Comparison of ENCODE assay signal across 1 cellular context in the genomic region with DNA sequence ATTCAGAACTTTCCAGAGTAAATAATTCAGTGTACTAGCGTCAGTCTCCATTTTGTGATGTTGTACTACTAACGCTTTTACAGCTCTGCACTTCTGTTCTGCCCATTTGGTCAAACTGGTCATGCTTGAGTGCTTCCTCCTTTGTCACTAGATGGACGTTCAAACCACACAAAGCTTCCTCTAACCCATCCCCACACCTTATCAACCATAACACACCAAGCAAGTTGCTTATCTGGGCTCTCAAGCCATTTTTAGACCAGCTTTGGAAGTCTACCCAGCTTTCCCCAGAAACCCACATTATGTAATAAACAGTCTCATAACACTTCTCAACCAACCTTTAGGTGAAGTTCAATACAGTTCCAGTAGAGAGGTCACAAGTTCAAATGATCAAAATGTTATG.
TF ChIP-seq lines count a peak whose summit lies in the region.

No MANE protein-coding gene starts in this region.

TF ChIP-seq in K562, 482 proteins besides CTCF, POLR2A, EP300 and RAD21 (continued from another document and continues in another):
- TF ChIP-seq, protein P1, sequence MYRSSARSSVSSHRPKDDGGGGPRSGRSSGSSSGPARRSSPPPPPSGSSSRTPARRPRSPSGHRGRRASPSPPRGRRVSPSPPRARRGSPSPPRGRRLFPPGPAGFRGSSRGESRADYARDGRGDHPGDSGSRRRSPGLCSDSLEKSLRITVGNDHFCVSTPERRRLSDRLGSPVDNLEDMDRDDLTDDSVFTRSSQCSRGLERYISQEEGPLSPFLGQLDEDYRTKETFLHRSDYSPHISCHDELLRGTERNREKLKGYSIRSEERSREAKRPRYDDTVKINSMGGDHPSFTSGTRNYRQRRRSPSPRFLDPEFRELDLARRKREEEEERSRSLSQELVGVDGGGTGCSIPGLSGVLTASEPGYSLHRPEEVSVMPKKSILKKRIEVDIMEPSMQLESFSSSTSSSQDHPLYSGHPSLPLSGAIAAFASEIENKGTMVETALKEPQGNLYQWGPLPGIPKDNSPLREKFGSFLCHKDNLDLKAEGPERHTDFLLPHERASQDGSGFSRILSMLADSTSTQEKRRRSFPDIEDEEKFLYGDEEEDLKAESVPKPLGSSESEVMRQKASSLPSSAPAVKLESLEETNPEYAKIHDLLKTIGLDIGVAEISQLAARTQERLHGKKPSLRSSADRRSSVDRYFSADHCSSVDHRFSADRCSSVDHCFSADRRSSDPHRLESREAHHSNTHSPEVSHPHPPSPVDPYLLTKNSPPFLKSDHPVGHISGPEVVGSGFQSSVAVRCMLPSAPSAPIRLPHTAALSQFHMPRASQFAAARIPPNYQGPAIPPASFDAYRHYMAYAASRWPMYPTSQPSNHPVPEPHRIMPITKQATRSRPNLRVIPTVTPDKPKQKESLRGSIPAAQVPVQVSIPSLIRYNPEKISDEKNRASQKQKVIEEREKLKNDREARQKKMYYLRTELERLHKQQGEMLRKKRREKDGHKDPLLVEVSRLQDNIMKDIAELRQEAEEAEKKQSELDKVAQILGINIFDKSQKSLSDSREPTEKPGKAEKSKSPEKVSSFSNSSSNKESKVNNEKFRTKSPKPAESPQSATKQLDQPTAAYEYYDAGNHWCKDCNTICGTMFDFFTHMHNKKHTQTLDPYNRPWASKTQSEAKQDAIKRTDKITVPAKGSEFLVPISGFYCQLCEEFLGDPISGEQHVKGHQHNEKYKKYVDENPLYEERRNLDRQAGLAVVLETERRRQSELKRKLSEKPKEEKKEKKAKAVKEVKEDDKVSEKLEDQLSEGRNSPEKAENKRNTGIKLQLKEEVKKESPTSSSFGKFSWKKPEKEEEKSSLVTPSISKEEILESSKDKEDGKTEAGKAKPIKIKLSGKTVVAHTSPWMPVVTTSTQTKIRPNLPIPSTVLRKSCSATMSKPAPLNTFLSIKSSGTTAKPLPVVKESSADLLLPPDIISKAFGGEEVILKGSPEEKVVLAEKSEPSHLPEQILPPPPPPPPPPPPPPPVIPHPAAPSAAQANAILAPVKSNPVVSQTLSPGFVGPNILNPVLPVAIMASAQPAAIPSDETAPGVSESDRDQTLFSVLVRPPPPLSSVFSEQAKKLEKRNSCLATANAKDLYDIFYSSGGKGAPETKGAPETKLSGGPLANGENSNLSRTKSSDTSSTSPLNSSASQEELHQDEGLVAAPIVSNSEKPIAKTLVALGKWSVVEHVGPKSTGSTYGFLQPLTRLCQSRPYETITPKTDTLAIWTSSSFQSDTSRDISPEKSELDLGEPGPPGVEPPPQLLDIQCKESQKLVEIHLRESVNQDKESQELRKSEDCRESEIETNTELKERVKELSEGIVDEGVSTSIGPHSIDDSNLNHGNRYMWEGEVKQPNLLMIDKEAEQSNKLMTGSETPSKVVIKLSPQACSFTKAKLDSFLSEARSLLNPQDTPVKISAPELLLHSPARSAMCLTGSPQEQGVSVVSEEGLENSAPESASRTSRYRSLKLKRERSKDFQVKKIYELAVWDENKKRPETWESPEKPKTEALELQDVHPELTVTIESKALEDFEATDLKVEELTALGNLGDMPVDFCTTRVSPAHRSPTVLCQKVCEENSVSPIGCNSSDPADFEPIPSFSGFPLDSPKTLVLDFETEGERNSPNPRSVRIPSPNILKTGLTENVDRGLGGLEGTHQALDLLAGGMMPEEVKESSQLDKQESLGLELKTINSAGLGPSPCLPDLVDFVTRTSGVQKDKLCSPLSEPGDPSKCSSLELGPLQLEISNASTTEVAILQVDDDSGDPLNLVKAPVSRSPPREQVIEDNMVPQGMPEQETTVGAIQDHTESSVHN (IDR thresholded peaks at IDR 0.05; ENCODE audit: borderline replicate concordance in 1 of 2, low read depth in 1 of 2), result no peak
- TF ChIP-seq FOXK2 (conservative IDR thresholded peaks at IDR 0.05 in 1 of 2, IDR thresholded peaks at IDR 0.05 in 1 of 2; ENCODE audit: low read depth in 2 of 2) (peak; percentile 64 to 72), FOXA3 (CRISPR knock-in tag; conservative IDR thresholded peaks at IDR 0.05 in 1 of 2, IDR thresholded peaks at IDR 0.05 in 1 of 2) (0 out of 4 replicates have a peak, but pooled peaks of 1 of the 2 experiments have one; percentile 7), NONO (IDR thresholded peaks at IDR 0.05; ENCODE audit: low read depth in 2 of 2, low read length in 1 of 2) (peak in 1 of 2 experiments; percentile 31; a peak in 1 of 4 replicates), CBX3 (IDR thresholded peaks at IDR 0.05; ENCODE audit: borderline replicate concordance in 1 of 2, low read length in 2 of 2) (peak in 1 of 2 experiments; percentile 73; a peak in 1 of 3 replicates), HDGF (IDR thresholded peaks at IDR 0.05) (no peak), MEF2A (IDR thresholded peaks at IDR 0.05; ENCODE audit: control insufficient read depth, low read depth, low read length) (peak; percentile 77), GABPA (tag; conservative IDR thresholded peaks at IDR 0.05; ENCODE audit: low read depth) (no peak), RNF2 (IDR thresholded peaks at IDR 0.05) (peak; percentile 84; the same call in 1 of the 2 replicates), MYBL2 (IDR thresholded peaks at IDR 0.05; ENCODE audit: low read depth) (peak; percentile 36; the same call in 1 of the 2 replicates), MYBL2 (CRISPR knock-in tag; IDR thresholded peaks at IDR 0.05; ENCODE audit: borderline replicate concordance) (no peak), ARNT (IDR thresholded peaks at IDR 0.05) (peak; percentile 88 to 92; a peak in 3 of 4 replicates), EP400 (IDR thresholded peaks at IDR 0.05) (peak; percentile 55; the same call in 1 of the 2 replicates), MEIS2 (IDR thresholded peaks at IDR 0.05; ENCODE audit: partially characterized antibody) (peak; percentile 57), FUS (optimal IDR thresholded peaks at IDR 0.05; ENCODE audit: low read depth, low read length) (no peak), C11orf30 (IDR thresholded peaks at IDR 0.05; ENCODE audit: low read depth) (no peak), NFE2L1 (tag; IDR thresholded peaks at IDR 0.05; ENCODE audit: borderline replicate concordance, low read depth) (no peak), NFIX (CRISPR knock-in tag; IDR thresholded peaks at IDR 0.05; ENCODE audit: low read depth) (no peak), CCNT2 (IDR thresholded peaks at IDR 0.05; ENCODE audit: borderline replicate concordance, extremely low read depth, insufficient read length, low read depth, low read length) (peak; percentile 82), GATA2 (CRISPR knock-in tag; IDR thresholded peaks at IDR 0.05) (peak; percentile 82), IRF2 (CRISPR knock-in tag; IDR thresholded peaks at IDR 0.05) (no peak), ZC3H4 (CRISPR knock-in tag; IDR thresholded peaks at IDR 0.05; ENCODE audit: borderline replicate concordance) (no peak), FOXJ3 (CRISPR knock-in tag; IDR thresholded peaks at IDR 0.05) (no peak), ZNF445 (CRISPR knock-in tag; IDR thresholded peaks at IDR 0.05; ENCODE audit: low read depth) (no peak)
- TF ChIP-seq, protein P2, sequence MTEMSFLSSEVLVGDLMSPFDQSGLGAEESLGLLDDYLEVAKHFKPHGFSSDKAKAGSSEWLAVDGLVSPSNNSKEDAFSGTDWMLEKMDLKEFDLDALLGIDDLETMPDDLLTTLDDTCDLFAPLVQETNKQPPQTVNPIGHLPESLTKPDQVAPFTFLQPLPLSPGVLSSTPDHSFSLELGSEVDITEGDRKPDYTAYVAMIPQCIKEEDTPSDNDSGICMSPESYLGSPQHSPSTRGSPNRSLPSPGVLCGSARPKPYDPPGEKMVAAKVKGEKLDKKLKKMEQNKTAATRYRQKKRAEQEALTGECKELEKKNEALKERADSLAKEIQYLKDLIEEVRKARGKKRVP (CRISPR knock-in tag; IDR thresholded peaks at IDR 0.05), result no peak
- TF ChIP-seq, protein P3, sequence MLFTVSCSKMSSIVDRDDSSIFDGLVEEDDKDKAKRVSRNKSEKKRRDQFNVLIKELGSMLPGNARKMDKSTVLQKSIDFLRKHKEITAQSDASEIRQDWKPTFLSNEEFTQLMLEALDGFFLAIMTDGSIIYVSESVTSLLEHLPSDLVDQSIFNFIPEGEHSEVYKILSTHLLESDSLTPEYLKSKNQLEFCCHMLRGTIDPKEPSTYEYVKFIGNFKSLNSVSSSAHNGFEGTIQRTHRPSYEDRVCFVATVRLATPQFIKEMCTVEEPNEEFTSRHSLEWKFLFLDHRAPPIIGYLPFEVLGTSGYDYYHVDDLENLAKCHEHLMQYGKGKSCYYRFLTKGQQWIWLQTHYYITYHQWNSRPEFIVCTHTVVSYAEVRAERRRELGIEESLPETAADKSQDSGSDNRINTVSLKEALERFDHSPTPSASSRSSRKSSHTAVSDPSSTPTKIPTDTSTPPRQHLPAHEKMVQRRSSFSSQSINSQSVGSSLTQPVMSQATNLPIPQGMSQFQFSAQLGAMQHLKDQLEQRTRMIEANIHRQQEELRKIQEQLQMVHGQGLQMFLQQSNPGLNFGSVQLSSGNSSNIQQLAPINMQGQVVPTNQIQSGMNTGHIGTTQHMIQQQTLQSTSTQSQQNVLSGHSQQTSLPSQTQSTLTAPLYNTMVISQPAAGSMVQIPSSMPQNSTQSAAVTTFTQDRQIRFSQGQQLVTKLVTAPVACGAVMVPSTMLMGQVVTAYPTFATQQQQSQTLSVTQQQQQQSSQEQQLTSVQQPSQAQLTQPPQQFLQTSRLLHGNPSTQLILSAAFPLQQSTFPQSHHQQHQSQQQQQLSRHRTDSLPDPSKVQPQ (CRISPR knock-in tag; IDR thresholded peaks at IDR 0.05; ENCODE audit: borderline replicate concordance), result no peak
- TF ChIP-seq, protein P4, sequence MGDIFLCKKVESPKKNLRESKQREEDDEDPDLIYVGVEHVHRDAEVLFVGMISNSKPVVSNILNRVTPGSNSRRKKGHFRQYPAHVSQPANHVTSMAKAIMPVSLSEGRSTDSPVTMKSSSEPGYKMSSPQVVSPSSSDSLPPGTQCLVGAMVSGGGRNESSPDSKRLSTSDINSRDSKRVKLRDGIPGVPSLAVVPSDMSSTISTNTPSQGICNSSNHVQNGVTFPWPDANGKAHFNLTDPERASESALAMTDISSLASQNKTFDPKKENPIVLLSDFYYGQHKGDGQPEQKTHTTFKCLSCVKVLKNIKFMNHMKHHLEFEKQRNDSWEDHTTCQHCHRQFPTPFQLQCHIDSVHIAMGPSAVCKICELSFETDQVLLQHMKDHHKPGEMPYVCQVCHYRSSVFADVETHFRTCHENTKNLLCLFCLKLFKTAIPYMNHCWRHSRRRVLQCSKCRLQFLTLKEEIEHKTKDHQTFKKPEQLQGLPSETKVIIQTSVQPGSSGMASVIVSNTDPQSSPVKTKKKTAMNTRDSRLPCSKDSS (IDR thresholded peaks at IDR 0.05; ENCODE audit: low read depth, partially characterized antibody), result no peak
- TF ChIP-seq, protein P5, sequence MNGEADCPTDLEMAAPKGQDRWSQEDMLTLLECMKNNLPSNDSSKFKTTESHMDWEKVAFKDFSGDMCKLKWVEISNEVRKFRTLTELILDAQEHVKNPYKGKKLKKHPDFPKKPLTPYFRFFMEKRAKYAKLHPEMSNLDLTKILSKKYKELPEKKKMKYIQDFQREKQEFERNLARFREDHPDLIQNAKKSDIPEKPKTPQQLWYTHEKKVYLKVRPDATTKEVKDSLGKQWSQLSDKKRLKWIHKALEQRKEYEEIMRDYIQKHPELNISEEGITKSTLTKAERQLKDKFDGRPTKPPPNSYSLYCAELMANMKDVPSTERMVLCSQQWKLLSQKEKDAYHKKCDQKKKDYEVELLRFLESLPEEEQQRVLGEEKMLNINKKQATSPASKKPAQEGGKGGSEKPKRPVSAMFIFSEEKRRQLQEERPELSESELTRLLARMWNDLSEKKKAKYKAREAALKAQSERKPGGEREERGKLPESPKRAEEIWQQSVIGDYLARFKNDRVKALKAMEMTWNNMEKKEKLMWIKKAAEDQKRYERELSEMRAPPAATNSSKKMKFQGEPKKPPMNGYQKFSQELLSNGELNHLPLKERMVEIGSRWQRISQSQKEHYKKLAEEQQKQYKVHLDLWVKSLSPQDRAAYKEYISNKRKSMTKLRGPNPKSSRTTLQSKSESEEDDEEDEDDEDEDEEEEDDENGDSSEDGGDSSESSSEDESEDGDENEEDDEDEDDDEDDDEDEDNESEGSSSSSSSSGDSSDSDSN (IDR thresholded peaks at IDR 0.05; ENCODE audit: borderline replicate concordance in 1 of 2, low read depth in 2 of 2, low read length in 2 of 2), result no peak
- TF ChIP-seq, protein P6, sequence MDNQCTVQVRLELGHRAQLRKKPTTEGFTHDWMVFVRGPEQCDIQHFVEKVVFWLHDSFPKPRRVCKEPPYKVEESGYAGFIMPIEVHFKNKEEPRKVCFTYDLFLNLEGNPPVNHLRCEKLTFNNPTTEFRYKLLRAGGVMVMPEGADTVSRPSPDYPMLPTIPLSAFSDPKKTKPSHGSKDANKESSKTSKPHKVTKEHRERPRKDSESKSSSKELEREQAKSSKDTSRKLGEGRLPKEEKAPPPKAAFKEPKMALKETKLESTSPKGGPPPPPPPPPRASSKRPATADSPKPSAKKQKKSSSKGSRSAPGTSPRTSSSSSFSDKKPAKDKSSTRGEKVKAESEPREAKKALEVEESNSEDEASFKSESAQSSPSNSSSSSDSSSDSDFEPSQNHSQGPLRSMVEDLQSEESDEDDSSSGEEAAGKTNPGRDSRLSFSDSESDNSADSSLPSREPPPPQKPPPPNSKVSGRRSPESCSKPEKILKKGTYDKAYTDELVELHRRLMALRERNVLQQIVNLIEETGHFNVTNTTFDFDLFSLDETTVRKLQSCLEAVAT (IDR thresholded peaks at IDR 0.05), result peak; percentile 55 to 90; a peak in 3 of 4 replicates
- TF ChIP-seq, protein P7, sequence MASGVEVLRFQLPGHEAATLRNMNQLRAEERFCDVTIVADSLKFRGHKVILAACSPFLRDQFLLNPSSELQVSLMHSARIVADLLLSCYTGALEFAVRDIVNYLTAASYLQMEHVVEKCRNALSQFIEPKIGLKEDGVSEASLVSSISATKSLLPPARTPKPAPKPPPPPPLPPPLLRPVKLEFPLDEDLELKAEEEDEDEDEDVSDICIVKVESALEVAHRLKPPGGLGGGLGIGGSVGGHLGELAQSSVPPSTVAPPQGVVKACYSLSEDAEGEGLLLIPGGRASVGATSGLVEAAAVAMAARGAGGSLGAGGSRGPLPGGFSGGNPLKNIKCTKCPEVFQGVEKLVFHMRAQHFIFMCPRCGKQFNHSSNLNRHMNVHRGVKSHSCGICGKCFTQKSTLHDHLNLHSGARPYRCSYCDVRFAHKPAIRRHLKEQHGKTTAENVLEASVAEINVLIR (CRISPR knock-in tag; IDR thresholded peaks at IDR 0.05), result no peak
- TF ChIP-seq, protein P8, sequence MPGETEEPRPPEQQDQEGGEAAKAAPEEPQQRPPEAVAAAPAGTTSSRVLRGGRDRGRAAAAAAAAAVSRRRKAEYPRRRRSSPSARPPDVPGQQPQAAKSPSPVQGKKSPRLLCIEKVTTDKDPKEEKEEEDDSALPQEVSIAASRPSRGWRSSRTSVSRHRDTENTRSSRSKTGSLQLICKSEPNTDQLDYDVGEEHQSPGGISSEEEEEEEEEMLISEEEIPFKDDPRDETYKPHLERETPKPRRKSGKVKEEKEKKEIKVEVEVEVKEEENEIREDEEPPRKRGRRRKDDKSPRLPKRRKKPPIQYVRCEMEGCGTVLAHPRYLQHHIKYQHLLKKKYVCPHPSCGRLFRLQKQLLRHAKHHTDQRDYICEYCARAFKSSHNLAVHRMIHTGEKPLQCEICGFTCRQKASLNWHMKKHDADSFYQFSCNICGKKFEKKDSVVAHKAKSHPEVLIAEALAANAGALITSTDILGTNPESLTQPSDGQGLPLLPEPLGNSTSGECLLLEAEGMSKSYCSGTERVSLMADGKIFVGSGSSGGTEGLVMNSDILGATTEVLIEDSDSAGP (CRISPR knock-in tag; IDR thresholded peaks at IDR 0.05), result no peak
